In genomic region chr7:241513-241912, GRCh38 we compare ENCODE assay signal across 27 cellular contexts. TPM values are rescaled to one million over a fixed set of nuclear protein-coding genes. Genes with fewer than 3 reads are reported as not detected.
"Had no signal": no experiment of that assay in that cellular context is flagged by ENCODE, and none has a peak within 500 bp of the region (broad histone marks: within the 10 kb centered on the region; RNA-seq: fewer than 3 reads in every experiment).

No MANE protein-coding gene starts in this region.

- FAIRE-seq: TTC549 had no signal

- H3K4me3 Mint-ChIP-seq: activated CD4-positive, alpha-beta memory T cell treated with anti-CD3 and anti-CD28 coated beads for 36 hours; activated CD4-positive, alpha-beta T cell treated with anti-CD3 and anti-CD28 coated beads, Interleukin-2, amount 10 ng/mL, durations not matched to agents 7 days and 5 days; activated naive CD8-positive, alpha-beta T cell treated with anti-CD3 and anti-CD28 coated beads, Interleukin-2, amount 50 U/mL, for 24 hours; activated T-cell treated with anti-CD3 and anti-CD28 coated beads, Interleukin-2, amount 50 U/mL, for 4 hours; central memory CD8-positive, alpha-beta T cell; T-cell had no signal

- ATAC-seq: body of pancreas had no signal

- H3K4me1 Mint-ChIP-seq: central memory CD8-positive, alpha-beta T cell; T-cell had no signal

- H3K4me1 ChIP-seq: ascending aorta had no signal

- H3K27me3 Mint-ChIP-seq: activated CD4-positive, alpha-beta memory T cell treated with anti-CD3 and anti-CD28 coated beads for 36 hours; activated CD4-positive, alpha-beta T cell treated with anti-CD3 and anti-CD28 coated beads, Interleukin-2, amount 10 ng/mL, durations not matched to agents 7 days and 5 days; activated naive CD8-positive, alpha-beta T cell treated with anti-CD3 and anti-CD28 coated beads, Interleukin-2, amount 50 U/mL, for 24 hours; T-cell had no signal

- H3K36me3 Mint-ChIP-seq: activated CD4-positive, alpha-beta memory T cell treated with anti-CD3 and anti-CD28 coated beads for 36 hours; activated naive CD4-positive, alpha-beta T cell treated with anti-CD3 and anti-CD28 coated beads, Interleukin-2, amount 50 U/mL, for 72 hours; T-cell had no signal

- H3K9me3 Mint-ChIP-seq: activated CD4-positive, alpha-beta memory T cell treated with anti-CD3 and anti-CD28 coated beads for 36 hours; activated CD4-positive, alpha-beta T cell treated with anti-CD3 and anti-CD28 coated beads, Interleukin-2, amount 10 ng/mL, durations not matched to agents 7 days and 5 days; activated naive CD4-positive, alpha-beta T cell treated with anti-CD3 and anti-CD28 coated beads, Interleukin-2, amount 50 U/mL, for 72 hours; activated naive CD8-positive, alpha-beta T cell treated with anti-CD3 and anti-CD28 coated beads, Interleukin-2, amount 50 U/mL, for 24 hours; activated T-cell treated with anti-CD3 and anti-CD28 coated beads, Interleukin-2, amount 50 U/mL, for 4 hours; central memory CD8-positive, alpha-beta T cell; T-cell had no signal

- H3K27ac ChIP-seq: ascending aorta, body of pancreas, KMS-11, SK-N-MC had no signal

- DNase-seq: activated CD4-positive, alpha-beta T cell treated with anti-CD3 and anti-CD28 coated beads, Interleukin-2, amount 10 ng/mL, durations not matched to agents 7 days and 5 days; activated CD4-positive, CD25-positive, alpha-beta regulatory T cell; activated CD8-positive, alpha-beta memory T cell treated with anti-CD3 and anti-CD28 coated beads for 24 hours; activated effector memory CD4-positive, alpha-beta T cell treated with anti-CD3 and anti-CD28 coated beads, Interleukin-2, amount 50 U/mL, for 16 hours; activated naive CD4-positive, alpha-beta T cell treated with Interleukin-2 at 50 U/mL for 16 hours; activated T-cell treated with anti-CD3 and anti-CD28 coated beads, Interleukin-2, amount 50 U/mL, for 4 hours; amniotic stem cell; body of pancreas; NCI-H1092 treated with DMSO at 0.1 percent for 48 hours; NCI-H1417 treated with DMSO at 0.1 percent for 48 hours; NCI-H1694; NCI-H2029; NCI-H510A treated with DMSO at 0.1 percent for 48 hours; NCI-H69; NK-92 treated with Interleukin-12 subunit alpha and Interleukin-12 subunit beta, amount 100 ng/mL, for 24 hours; T-cell; T-helper 2 cell; T1000 had no signal

- H3K27ac Mint-ChIP-seq: activated CD4-positive, alpha-beta memory T cell treated with anti-CD3 and anti-CD28 coated beads for 36 hours; activated CD4-positive, alpha-beta T cell treated with anti-CD3 and anti-CD28 coated beads, Interleukin-2, amount 10 ng/mL, durations not matched to agents 7 days and 5 days; activated naive CD4-positive, alpha-beta T cell treated with anti-CD3 and anti-CD28 coated beads, Interleukin-2, amount 50 U/mL, for 72 hours; activated naive CD8-positive, alpha-beta T cell treated with anti-CD3 and anti-CD28 coated beads, Interleukin-2, amount 50 U/mL, for 24 hours; T-cell had no signal

- H3K27me3 ChIP-seq: ascending aorta, body of pancreas had no signal

- H3K9me3 ChIP-seq: ascending aorta, body of pancreas had no signal

- H3K4me3 ChIP-seq: ascending aorta, body of pancreas, SK-N-MC had no signal

- H3K4me2 ChIP-seq: KMS-11 had no signal

- H3K9ac ChIP-seq: KMS-11 had no signal

RNA-seq across cellular contexts. Expression of gene FOXL3, which starts 48.5 kb away (rescaled TPM):
- total RNA-seq: activated CD4-positive, alpha-beta memory T cell treated with anti-CD3 and anti-CD28 coated beads for 36 hours; activated CD4-positive, alpha-beta T cell treated with anti-CD3 and anti-CD28 coated beads, Interleukin-2, amount 10 ng/mL, durations not matched to agents 7 days and 5 days; activated naive CD4-positive, alpha-beta T cell treated with anti-CD3 and anti-CD28 coated beads, Interleukin-2, amount 50 U/mL, for 72 hours; activated T-cell treated with anti-CD3 and anti-CD28 coated beads, Interleukin-2, amount 50 U/mL, for 4 hours; ascending aorta; body of pancreas; MCF 10A; T-cell had no signal
